10 cellular contexts compared by ENCODE assay signal in the genomic region with DNA sequence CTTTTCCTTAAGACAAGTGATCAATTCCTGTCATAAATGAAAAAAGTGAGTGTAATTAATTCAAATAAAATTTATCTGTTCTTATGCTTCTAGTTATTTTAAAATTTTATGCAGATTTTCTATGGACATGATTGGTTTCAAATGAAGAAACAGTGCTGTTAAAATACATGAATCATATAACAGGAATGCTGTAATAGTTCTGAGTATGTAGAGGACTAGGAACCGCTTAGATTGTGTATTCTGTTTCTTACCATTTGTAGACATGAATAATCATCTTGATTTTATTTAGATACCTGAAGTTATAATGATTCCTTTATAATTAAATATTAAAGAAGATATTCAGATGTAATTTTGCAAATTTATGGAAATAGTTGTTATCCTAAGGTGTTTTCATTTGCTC. TPM values are rescaled to one million over a fixed set of nuclear protein-coding genes. Genes with fewer than 3 reads are reported as not detected.
DNase-seq lines count a peak whose midpoint lies in the region; ATAC-seq, FAIRE-seq and TF ChIP-seq lines count a peak whose summit lies in the region.
"Had no signal": no experiment of that assay in that cellular context is flagged by ENCODE, and none has a peak within 500 bp of the region (broad histone marks: within the 10 kb centered on the region; RNA-seq: fewer than 3 reads in every experiment).

No MANE protein-coding gene starts in this region.

- peaks cover 11% of the 10 kb centered on the region for H3F3A ChIP-seq in DOHH2 (ENCODE audit: control insufficient read depth, insufficient read depth)

- intact Hi-C loops in mammary epithelial cell (cut with micrococcal nuclease), result no loop called here
- intact Hi-C loops in kidney (cut with DNase I), result no loop called here

- no peak for TF ChIP-seq POLR2A in NB4 (IDR thresholded peaks at IDR 0.05; ENCODE audit: extremely low read depth, insufficient read length)

- no peak overlapping the region for H3K9ac ChIP-seq in mammary epithelial cell (ENCODE audit: insufficient read depth, low read length)
- H3K9ac ChIP-seq in kidney (ENCODE audit: low read length in 2 of 2), result no peak overlapping the region

- ATAC-seq in natural killer cell treated with Interleukin-12 subunit alpha and Interleukin-12 subunit beta and Interleukin-15 and Interleukin-18, amount 100 ng/mL, for 72 hours, result no peak
- ATAC-seq: esophagus mucosa had no signal

- peak overlapping the region; percentile 95 to 96 for H3K27ac Mint-ChIP-seq in natural killer cell treated with Interleukin-12 subunit alpha and Interleukin-12 subunit beta and Interleukin-15 and Interleukin-18, amount 100 ng/mL, for 72 hours

- H3K4me1 ChIP-seq in DOHH2 (ENCODE audit: control insufficient read depth, low read length) (peaks cover 49% of the 10 kb centered on the region), mammary epithelial cell (ENCODE audit: insufficient read depth, low read length) (peaks cover 25% of the 10 kb centered on the region), kidney (ENCODE audit: control insufficient read depth in 1 of 2, insufficient read depth in 1 of 2, low read depth in 1 of 2, low read length in 2 of 2) (peaks cover 4 to 14% of the 10 kb centered on the region in 2 donors)

- no peaks in the 10 kb centered on the region for H3K27me3 Mint-ChIP-seq in natural killer cell treated with Interleukin-12 subunit alpha and Interleukin-12 subunit beta and Interleukin-15 and Interleukin-18, amount 100 ng/mL, for 72 hours

- no peak for TF ChIP-seq CTCF in DOHH2 (IDR thresholded peaks at IDR 0.05; ENCODE audit: low read depth, low read length, poor library complexity, severe bottlenecking)
- no peak for TF ChIP-seq CTCF in NB4 (IDR thresholded peaks at IDR 0.05; ENCODE audit: low read depth, low read length)
- no peak for TF ChIP-seq CTCF in mammary epithelial cell (conservative IDR thresholded peaks at IDR 0.05 in 1 of 2, IDR thresholded peaks at IDR 0.05 in 1 of 2; ENCODE audit: extremely low read depth in 1 of 2, insufficient read depth in 1 of 2, low read depth in 1 of 2, low read length in 2 of 2)
- no peak for TF ChIP-seq CTCF in kidney (IDR thresholded peaks at IDR 0.05; ENCODE audit: borderline replicate concordance, extremely low read depth, insufficient read depth)

- no peak overlapping the region for H2AFZ ChIP-seq in mammary epithelial cell (ENCODE audit: low read depth, low read length)

- peaks cover 15% of the 10 kb centered on the region for H3K36me3 Mint-ChIP-seq in natural killer cell treated with Interleukin-12 subunit alpha and Interleukin-12 subunit beta and Interleukin-15 and Interleukin-18, amount 100 ng/mL, for 72 hours

- H3K36me3 ChIP-seq in DOHH2 (ENCODE audit: control insufficient read depth, low read length) (peaks cover 76% of the 10 kb centered on the region), mammary epithelial cell (ENCODE audit: insufficient read depth, low read length) (peaks cover 9% of the 10 kb centered on the region), kidney (ENCODE audit: control insufficient read depth in 1 of 2, insufficient read depth in 2 of 2, low read length in 2 of 2) (no peaks in the 10 kb centered on the region)
- H3K36me3 ChIP-seq: tibial nerve had no signal

- peaks cover 41 to 42% of the 10 kb centered on the region in 2 donors for H3K4me1 Mint-ChIP-seq in natural killer cell treated with Interleukin-12 subunit alpha and Interleukin-12 subunit beta and Interleukin-15 and Interleukin-18, amount 100 ng/mL, for 72 hours (ENCODE audit: low read depth in 2 of 2)

- WGBS in mammary epithelial cell (ENCODE audit: low coverage, missing lambda C conversion rate), result 83% methylated on average over 1 of the region's 1 CpG

- H3K79me2 ChIP-seq in DOHH2 (ENCODE audit: control insufficient read depth, low read length) (peaks cover 98% of the 10 kb centered on the region), mammary epithelial cell (ENCODE audit: insufficient read depth, low read length) (peaks cover 96% of the 10 kb centered on the region)

- dilution Hi-C loops in mammary epithelial cell (cut with HindIII; ENCODE audit: low sequenced_read_pairs), result no loop called here

- H3K4me2 ChIP-seq in DOHH2 (ENCODE audit: low read length), result peak overlapping the region; percentile 81
- H3K4me2 ChIP-seq in mammary epithelial cell (ENCODE audit: insufficient read depth, low read depth, low read length), result peak overlapping the region; percentile 45

- DNase-seq in NB4 (ENCODE audit: low read depth) (no peak), mammary epithelial cell (peak; percentile 4), kidney (no peak), C1 segment of cervical spinal cord (lab: John Stamatoyannopoulos, UW) (no peak), GM19239 (ENCODE audit: insufficient read length, low spot score) (no peak)
- no peak for DNase-seq in natural killer cell treated with Interleukin-12 subunit alpha and Interleukin-12 subunit beta and Interleukin-15 and Interleukin-18, amount 100 ng/mL, for 72 hours (ENCODE audit: low spot score)
- DNase-seq: NCI-H187 treated with DMSO at 0.1 percent for 48 hours had no signal

- H3K27ac ChIP-seq in DOHH2 (ENCODE audit: low read depth, low read length), result no peak overlapping the region
- no peak overlapping the region for H3K27ac ChIP-seq in mammary epithelial cell (ENCODE audit: insufficient read depth, low read depth, low read length)
- H3K27ac ChIP-seq in kidney (ENCODE audit: low read depth in 2 of 2, low read length in 2 of 2), result no peak overlapping the region

- peak overlapping the region; percentile 69 for H3K4me3 Mint-ChIP-seq in natural killer cell treated with Interleukin-12 subunit alpha and Interleukin-12 subunit beta and Interleukin-15 and Interleukin-18, amount 100 ng/mL, for 72 hours

- H3K9me3 Mint-ChIP-seq in natural killer cell treated with Interleukin-12 subunit alpha and Interleukin-12 subunit beta and Interleukin-15 and Interleukin-18, amount 100 ng/mL, for 72 hours, result no peaks in the 10 kb centered on the region

- BruUV-seq in mammary epithelial cell (replicated peaks; lab: Mats Ljungman, UMichigan), result no TSS peak

- CTCF ChIA-PET in mammary epithelial cell (lab: Charles Lee; ENCODE audit: low non-redundant PET), result interaction anchor here (0.6 kb wide), 1 partner anchor 11 kb away, joined by 5 read pairs; no protein-coding TSS in a partner anchor

- H3K27me3 ChIP-seq in DOHH2 (ENCODE audit: control insufficient read depth, low read length) (no peaks in the 10 kb centered on the region), mammary epithelial cell (ENCODE audit: insufficient read depth, low read length) (no peaks in the 10 kb centered on the region)
- H3K27me3 ChIP-seq: tibial nerve had no signal

- no peaks in the 10 kb centered on the region for H3K9me3 ChIP-seq in DOHH2 (ENCODE audit: control insufficient read depth, insufficient read depth, low read length)
- no peaks in the 10 kb centered on the region for H3K9me3 ChIP-seq in mammary epithelial cell (replicated peaks; ENCODE audit: insufficient read depth, low read length)
- H3K9me3 ChIP-seq in kidney (ENCODE audit: control insufficient read depth in 1 of 2, low read length in 2 of 2), result no peaks in the 10 kb centered on the region
- H3K9me3 ChIP-seq: tibial nerve had no signal

- no peaks in the 10 kb centered on the region for H3K9me2 ChIP-seq in DOHH2 (replicated peaks; ENCODE audit: control insufficient read depth, low read length)

- peak overlapping the region; percentile 49; the same call in 1 of the 2 replicates for H3K4me3 ChIP-seq in DOHH2 (ENCODE audit: low read length)
- H3K4me3 ChIP-seq in NB4 (ENCODE audit: low read depth, low read length), result peak overlapping the region; percentile 50
- H3K4me3 ChIP-seq in mammary epithelial cell (replicated peaks in 1 of 3; ENCODE audit: insufficient read depth in 1 of 3, low read depth in 2 of 3, low read length in 3 of 3), result no peak overlapping the region
- H3K4me3 ChIP-seq in kidney (ENCODE audit: low read length in 2 of 2), result no peak overlapping the region
- H3K4me3 ChIP-seq: tibial nerve had no signal

- FAIRE-seq in kidney (lab: Jason Lieb, UNC) (no peak), GM19239 (lab: Jason Lieb, UNC) (no peak)

- H4K20me1 ChIP-seq in DOHH2 (ENCODE audit: control insufficient read depth, insufficient read depth, low read depth, low read length) (peaks cover 28% of the 10 kb centered on the region), mammary epithelial cell (ENCODE audit: insufficient read depth, low read length) (peaks cover 7% of the 10 kb centered on the region)

- in situ Hi-C loops in mammary epithelial cell (cut with MboI; ENCODE audit: low sequenced_read_pairs in 2 of 2), result no loop called here

RNA-seq across cellular contexts. Expression of a gene that starts 3.5 kb away (rescaled TPM):
- 100 to 1,000 TPM in 1 of 2 donors, 10 to 100 TPM in 1; 95.0 to 291 TPM for total RNA-seq in mammary epithelial cell
- polyA plus RNA-seq in mammary epithelial cell, result 70.3 TPM
- 199 TPM for polyA minus RNA-seq in mammary epithelial cell
- 100 to 1,000 TPM; 227 to 491 TPM for total RNA-seq in natural killer cell treated with Interleukin-12 subunit alpha and Interleukin-12 subunit beta and Interleukin-15 and Interleukin-18, amount 100 ng/mL, for 72 hours
- 230 TPM for total RNA-seq in kidney
- 38.5 TPM for polyA plus RNA-seq in kidney (ENCODE audit: insufficient read depth, low read depth, low replicate concordance)

Comparison
In these comparisons a context has a peak if more than half of its experiments do, and no peak if none do; other contexts are left out.
1. H3K4me3 ChIP-seq: peak in DOHH2 (single experiment) and NB4 (single experiment); none in mammary epithelial cell (0 of 3) and kidney (0 of 2).